In the genomic region with DNA sequence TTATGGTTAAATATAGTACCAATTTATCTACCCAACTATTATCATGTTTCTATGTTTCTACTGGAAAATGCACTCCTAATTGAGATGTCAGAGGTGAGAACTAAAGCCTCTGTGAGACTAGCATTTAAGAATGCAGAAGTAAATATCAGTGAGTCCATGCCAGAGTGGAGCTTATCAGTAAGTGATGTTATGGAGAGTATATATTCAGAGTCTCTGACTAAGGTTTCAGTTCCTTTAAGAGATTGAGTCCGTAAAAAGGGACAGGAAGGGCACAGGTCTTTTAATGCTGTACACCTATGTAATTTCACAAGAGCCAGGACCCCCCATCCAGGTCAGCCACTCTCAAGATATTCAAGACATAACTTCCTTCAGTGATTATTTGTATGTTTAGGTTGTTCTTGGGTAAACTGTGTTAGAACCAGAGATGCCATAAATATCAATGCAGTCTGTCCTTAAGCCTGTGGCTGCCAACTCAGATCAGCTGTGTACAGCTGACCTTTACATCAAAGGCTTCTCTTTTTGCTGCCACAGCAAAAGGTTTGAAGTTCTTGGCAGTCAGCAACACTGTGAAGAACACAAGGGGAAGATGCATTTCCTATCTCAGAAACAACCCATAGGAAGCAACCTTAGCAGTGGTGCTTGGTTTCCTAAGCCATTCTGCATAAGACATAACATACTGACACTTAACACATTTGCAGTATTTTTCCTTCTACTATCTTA, we compare ENCODE assay signal across 1 cellular context.
TF ChIP-seq lines count a peak whose summit lies in the region.

No MANE protein-coding gene starts in this region.

TF ChIP-seq in IMR-90, 13 proteins besides CTCF, POLR2A, EP300 and RAD21:
- no peak for TF ChIP-seq FOS (IDR thresholded peaks at IDR 0.05; ENCODE audit: low read depth, low read length)
